In the genomic region with DNA sequence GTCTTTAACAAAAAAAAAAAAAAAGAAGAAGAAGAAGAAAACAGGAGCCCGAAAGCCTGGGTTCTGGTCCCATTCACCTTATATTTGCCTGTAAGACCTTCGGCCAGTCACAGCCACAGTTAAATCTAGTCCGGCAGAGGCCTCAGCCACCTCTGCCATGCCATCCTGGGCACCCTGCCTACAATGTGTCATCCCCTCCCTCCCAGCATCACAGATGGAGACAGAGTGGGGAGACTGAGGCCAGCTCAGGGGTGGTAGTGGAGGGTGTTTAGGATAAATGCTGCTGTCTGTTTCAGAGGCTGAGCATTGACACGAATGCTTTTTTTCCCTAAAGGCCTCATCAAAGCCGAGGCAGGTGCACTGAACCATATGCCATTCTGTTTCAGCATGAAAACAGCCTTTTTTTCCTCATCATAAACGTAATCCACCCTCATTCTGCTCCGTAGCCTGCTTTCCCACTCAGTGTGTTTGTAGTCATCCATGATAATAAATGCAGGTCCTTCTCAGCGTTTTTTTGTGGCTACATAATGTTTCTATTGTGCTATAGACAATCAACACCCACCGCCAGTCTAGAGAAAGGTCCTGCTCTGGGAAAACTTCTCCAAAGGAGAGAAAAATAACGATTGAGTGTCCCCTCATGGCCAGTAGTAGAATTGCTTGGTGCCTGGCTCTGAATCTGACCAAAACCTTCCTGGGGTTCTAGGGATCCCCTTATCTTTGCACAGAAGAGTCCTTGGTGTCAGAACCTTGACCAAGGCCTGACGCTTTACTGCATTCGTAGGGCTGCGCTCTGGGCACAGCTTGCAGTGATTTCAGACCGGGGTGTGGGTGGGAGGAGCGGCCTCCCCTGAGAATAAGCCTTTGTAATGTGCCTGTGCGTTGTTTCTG, we compare ENCODE assay signal across 8 cellular contexts. TPM values are rescaled to one million over a fixed set of nuclear protein-coding genes. Genes with fewer than 3 reads are reported as not detected.
DNase-seq lines count a peak whose midpoint lies in the region; ATAC-seq and TF ChIP-seq lines count a peak whose summit lies in the region.
"Had no signal": no experiment of that assay in that cellular context is flagged by ENCODE, and none has a peak within 500 bp of the region (broad histone marks: within the 10 kb centered on the region; RNA-seq: fewer than 3 reads in every experiment).

No MANE protein-coding gene starts in this region.

- no peak for ATAC-seq in GM19467 (IDR thresholded peaks at IDR 0.05; ENCODE audit: unreplicated experiment)

- H3K4me3 ChIP-seq in dorsolateral prefrontal cortex (peak overlapping the region in 21 of 59 donors; percentile 4 to 37 (median 20)), osteoblast (ENCODE audit: insufficient read depth, low read length) (no peak overlapping the region), ascending aorta (no peak overlapping the region)

- DNase-seq in ELR (ENCODE audit: low read depth): peak; percentile 35
- DNase-seq in NAMALWA (ENCODE audit: low spot score): peak; percentile 32
- peak in 9 of 10 donors; percentile 16 to 75 (median 63) for DNase-seq in dorsolateral prefrontal cortex
- peak; percentile 84 for DNase-seq in osteoblast (ENCODE audit: insufficient read length, low spot score, missing footprints)
- no peak for DNase-seq in NCI-H345 treated with DMSO at 0.1 percent for 48 hours (lab: John Stamatoyannopoulos, UW; ENCODE audit: unreplicated experiment)
- no peak for DNase-seq in ascending aorta (ENCODE audit: low spot score in 2 of 2)
- DNase-seq: T-helper 1 cell had no signal

- H3K9me3 ChIP-seq in osteoblast (ENCODE audit: low read depth, low read length) (no peaks in the 10 kb centered on the region), ascending aorta (no peaks in the 10 kb centered on the region)

- peaks cover 9% of the 10 kb centered on the region for H4K20me1 ChIP-seq in osteoblast (ENCODE audit: insufficient read depth, low read length)

- intact Hi-C loops in dorsolateral prefrontal cortex (cut with DNase I): loop anchor here (2.0 to 10.0 kb wide), 5 partner anchors 91 to 239 kb away; partner anchors contain the start of gene TEX52 (in 1 of the 2)
- intact Hi-C loops in ascending aorta (cut with DNase I): no loop called here

- H3K4me2 ChIP-seq in osteoblast (ENCODE audit: insufficient read depth, low read length): no peak overlapping the region

- no peaks in the 10 kb centered on the region for H3K79me2 ChIP-seq in osteoblast (ENCODE audit: insufficient read depth, low read length)

- H3K27me3 ChIP-seq in dorsolateral prefrontal cortex: no peaks in the 10 kb centered on the region
- H3K27me3 ChIP-seq in osteoblast (ENCODE audit: insufficient read depth, low read length): no peaks in the 10 kb centered on the region
- H3K27me3 ChIP-seq in ascending aorta: no peaks in the 10 kb centered on the region

- TF ChIP-seq CTCF in dorsolateral prefrontal cortex (IDR thresholded peaks at IDR 0.05 in 54 of 56, conservative IDR thresholded peaks at IDR 0.05 in 2 of 56; ENCODE audit: low read depth in 1 of 56, partially characterized antibody in 56 of 56) (peak; percentile 22 to 78 (median 66)), osteoblast (IDR thresholded peaks at IDR 0.05; ENCODE audit: extremely low read depth, low read depth, low read length) (peak; percentile 55), ascending aorta (IDR thresholded peaks at IDR 0.05) (peak in 1 of 3 experiments; percentile 10)

- no peak overlapping the region for H2AFZ ChIP-seq in osteoblast (ENCODE audit: low read length)

- H3K27ac ChIP-seq in dorsolateral prefrontal cortex: peak overlapping the region; percentile 66 to 100 (median 94)
- no peak overlapping the region for H3K27ac ChIP-seq in osteoblast (ENCODE audit: low read depth, low read length)
- H3K27ac ChIP-seq in ascending aorta: no peak overlapping the region

- H3K36me3 ChIP-seq in osteoblast (ENCODE audit: insufficient read depth, low read length) (peaks cover 49% of the 10 kb centered on the region), ascending aorta (peaks cover 6 to 34% of the 10 kb centered on the region in 2 donors)

- H3K4me1 ChIP-seq in osteoblast (ENCODE audit: insufficient read depth, low read length): peaks cover 10% of the 10 kb centered on the region
- H3K4me1 ChIP-seq in ascending aorta: no peaks in the 10 kb centered on the region

RNA-seq across cellular contexts. Expression of gene TSPAN9, which starts 41.1 kb away (rescaled TPM):
- total RNA-seq in dorsolateral prefrontal cortex (10 to 100 TPM in 119 of 120 experiments, 1 to 10 TPM in 1; 7.7 to 35.5 (median 21.1) TPM), osteoblast (12.1 and 13.0 TPM in 2 replicates), ascending aorta (109 TPM)

Comparison
In these comparisons a context has a peak if more than half of its experiments do, and no peak if none do; other contexts are left out.
1. DNase-seq: peak in ELR (single experiment), NAMALWA (single experiment), dorsolateral prefrontal cortex (9 of 10) and osteoblast (single experiment); none in NCI-H345 treated with DMSO at 0.1 percent for 48 hours (single experiment) and ascending aorta (0 of 2).
2. H3K27ac ChIP-seq: peak in dorsolateral prefrontal cortex (59 of 59); none in osteoblast (single experiment) and ascending aorta (0 of 2).